Comparison of ENCODE assay signal across 8 cellular contexts in the genomic region with DNA sequence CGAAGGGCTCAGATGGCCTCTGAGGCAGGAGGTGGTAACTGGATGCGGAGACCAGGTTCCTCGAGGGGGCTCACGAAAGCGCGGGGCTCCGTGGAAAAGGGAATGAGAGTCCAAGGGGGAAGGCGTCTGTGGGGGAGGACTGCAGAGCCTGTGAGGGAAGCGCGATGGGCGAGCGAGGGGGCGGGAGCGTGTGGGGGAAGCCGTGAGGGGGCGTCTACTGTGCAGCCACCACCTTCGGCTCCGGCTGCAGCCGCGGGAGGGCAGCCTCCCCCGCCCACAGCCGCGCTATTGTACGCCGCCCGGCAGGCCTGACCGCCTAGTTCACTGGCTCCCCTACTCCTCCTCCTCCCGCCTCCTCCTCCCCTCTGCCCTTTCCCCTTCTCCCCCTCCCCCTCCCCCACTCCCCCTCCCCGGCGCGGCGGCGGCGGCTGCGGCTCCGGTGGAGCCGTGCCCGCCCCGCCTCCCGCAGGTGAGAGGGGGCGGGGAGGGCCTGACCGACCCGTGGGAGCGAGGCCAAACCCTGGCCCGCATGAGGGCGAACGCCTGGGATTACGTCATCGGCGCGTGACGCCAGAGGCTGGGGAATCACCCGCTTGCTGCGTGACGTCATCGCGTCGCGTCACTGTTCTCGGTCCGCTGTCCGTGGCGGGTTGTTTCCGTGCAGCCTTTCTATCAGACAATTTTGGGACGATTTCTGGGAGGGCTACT. TPM values are rescaled to one million over a fixed set of nuclear protein-coding genes. Genes with fewer than 3 reads are reported as not detected.
DNase-seq lines count a peak whose midpoint lies in the region; FAIRE-seq and TF ChIP-seq lines count a peak whose summit lies in the region.

PAK1 (minus strand) TSS at position 294 of the 708 bp plus-strand sequence. CDS start 81,574 bp downstream, outside the sequence.

- peak within 1 kb of the TSS; percentile 80 for H3K4me3 Mint-ChIP-seq in activated naive CD4-positive, alpha-beta T cell treated with anti-CD3 and anti-CD28 coated beads, Interleukin-2, amount 10 ng/mL, durations not matched to agents 7 days and 5 days

- peak within 1 kb of the TSS; percentile 80 for H3K27ac ChIP-seq in substantia nigra (ENCODE audit: low read depth, low read length, poor library complexity, severe bottlenecking)

- peaks cover 37% of the 10 kb centered on the region for H3K27me3 Mint-ChIP-seq in activated naive CD4-positive, alpha-beta T cell treated with anti-CD3 and anti-CD28 coated beads, Interleukin-2, amount 10 ng/mL, durations not matched to agents 7 days and 5 days

- FAIRE-seq in H54 (lab: Jason Lieb, UNC): no peak

- TF ChIP-seq POLR2A in H54 (IDR thresholded peaks at IDR 0.05; ENCODE audit: low read depth, low read length): 0 out of 2 replicates have a peak, but pooled peaks have one; percentile 9

- H3K9me3 Mint-ChIP-seq in activated naive CD4-positive, alpha-beta T cell treated with anti-CD3 and anti-CD28 coated beads, Interleukin-2, amount 10 ng/mL, durations not matched to agents 7 days and 5 days: no peaks in the 10 kb centered on the region

- in situ Hi-C loops in SK-MEL-5 (cut with HindIII; ENCODE audit: low pct_unique_long_range_greater_than_20kb, low sequenced_read_pairs): no loop called here

- CTCF ChIA-PET in activated naive CD4-positive, alpha-beta T cell treated with anti-CD3 and anti-CD28 coated beads, Interleukin-2, amount 10 ng/mL, durations not matched to agents 7 days and 5 days (lab: Charles Lee): interaction anchor here (1.3 kb wide), 1 partner anchor 145 kb away, joined by 3 read pairs; no protein-coding TSS in a partner anchor

- H3K36me3 Mint-ChIP-seq in activated naive CD4-positive, alpha-beta T cell treated with anti-CD3 and anti-CD28 coated beads, Interleukin-2, amount 10 ng/mL, durations not matched to agents 7 days and 5 days: no peaks in the 10 kb centered on the region

- peaks cover 30% of the 10 kb centered on the region for H3K4me1 Mint-ChIP-seq in activated naive CD4-positive, alpha-beta T cell treated with anti-CD3 and anti-CD28 coated beads, Interleukin-2, amount 10 ng/mL, durations not matched to agents 7 days and 5 days

- peak; percentile 86 for DNase-seq in EL
- DNase-seq in H54 (ENCODE audit: insufficient read length, low spot score): peak; percentile 85
- DNase-seq in M059J (ENCODE audit: low read depth): peak; percentile 88
- DNase-seq in SK-MEL-5 (ENCODE audit: low read depth, low spot score): peak; percentile 79
- DNase-seq in activated naive CD4-positive, alpha-beta T cell treated with anti-CD3 and anti-CD28 coated beads, Interleukin-2, amount 10 ng/mL, durations not matched to agents 7 days and 5 days: peak; percentile 90
- DNase-seq in globus pallidus (ENCODE audit: low spot score): peak; percentile 83
- peak in 55 of 56 donors; percentile 12 to 94 (median 78) for DNase-seq in nucleus accumbens (lab: John Stamatoyannopoulos, UW)
- peak; percentile 22 to 98 (median 71) for DNase-seq in substantia nigra (lab: John Stamatoyannopoulos, UW)

- H3K27ac Mint-ChIP-seq in activated naive CD4-positive, alpha-beta T cell treated with anti-CD3 and anti-CD28 coated beads, Interleukin-2, amount 10 ng/mL, durations not matched to agents 7 days and 5 days: peak within 1 kb of the TSS; percentile 86

RNA-seq across cellular contexts. Expression of gene PAK1, which starts in this region (rescaled TPM):
- 31.6 and 37.5 TPM in 2 replicates for total RNA-seq in M059J (2014; rRNA removed; shearing (Covaris generic))
- 28.8 and 29.0 TPM in 2 replicates for total RNA-seq in SK-MEL-5 (2014; rRNA removed; shearing (Covaris generic))
- 20.1 and 20.9 TPM in 2 replicates for polyA plus RNA-seq in SK-MEL-5 (2015; cell fraction: cytosol; rRNA removed)
- 70.0 and 76.4 TPM in 2 replicates for polyA plus RNA-seq in SK-MEL-5 (2015; cell fraction: nucleus; rRNA removed)

Comparison
In these comparisons a context has a peak if more than half of its experiments do, and no peak if none do; other contexts are left out.
1. Peak in every context shown above with its lines: DNase-seq and H3K27ac ChIP-seq.